In the genomic region with DNA sequence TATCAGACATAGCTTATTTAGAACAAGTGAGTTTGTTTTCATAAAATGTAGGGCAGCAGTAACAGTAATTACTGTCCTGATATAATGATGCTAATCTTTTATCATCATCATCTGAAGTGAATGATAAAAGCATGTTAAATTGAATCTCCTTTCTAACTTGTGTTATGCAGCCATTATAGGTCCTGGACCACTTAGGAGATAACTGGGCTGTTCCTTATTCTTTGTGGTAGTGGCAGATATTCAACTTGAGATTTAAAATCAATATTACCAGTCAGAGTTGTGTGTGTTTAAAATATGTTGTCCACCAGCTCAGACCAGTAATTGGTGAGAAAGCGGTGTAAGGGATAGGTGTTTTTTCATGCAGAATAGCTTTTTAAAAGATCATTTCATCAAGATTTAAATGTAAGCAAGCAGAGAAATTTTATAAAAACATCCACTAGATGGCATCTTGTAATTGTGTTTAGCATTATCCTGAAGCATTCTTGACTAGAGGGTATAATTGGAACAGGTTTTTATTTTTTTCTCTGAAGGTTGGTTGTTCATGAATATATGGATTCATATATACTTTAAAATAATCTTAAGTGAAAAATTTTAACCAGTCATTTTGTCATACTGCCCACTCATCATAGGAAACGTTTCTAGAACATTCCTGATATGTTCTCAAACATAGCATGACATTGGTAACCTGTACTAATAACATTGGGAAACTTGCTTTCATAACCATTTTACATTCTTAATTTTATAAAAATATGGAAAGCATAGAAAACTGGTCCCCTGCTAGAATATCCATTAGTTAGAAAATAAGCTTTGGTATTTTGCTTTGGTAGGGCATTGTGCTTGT, we compare ENCODE assay signal across 8 cellular contexts.
DNase-seq lines count a peak whose midpoint lies in the region; ATAC-seq and TF ChIP-seq lines count a peak whose summit lies in the region.

No MANE protein-coding gene starts in this region.

- TF ChIP-seq CTCF in astrocyte of the cerebellum (IDR thresholded peaks at IDR 0.05; ENCODE audit: low read depth, low read length, missing control alignments) (peak; percentile 20), liver (IDR thresholded peaks at IDR 0.05; ENCODE audit: low read depth, low read length, missing input control) (peak; percentile 44)

- no peaks in the 10 kb centered on the region for H3K9me3 ChIP-seq in liver (ENCODE audit: control insufficient read depth in 4 of 4, low read length in 3 of 4)

- H3K27me3 ChIP-seq in liver (ENCODE audit: control insufficient read depth in 4 of 4, insufficient read depth in 4 of 4, low read length in 3 of 4) = no peaks in the 10 kb centered on the region

- no peak overlapping the region for H3K9ac ChIP-seq in liver (ENCODE audit: low read depth in 1 of 2, low read length in 2 of 2)

- H3K27ac ChIP-seq in liver (ENCODE audit: low read depth in 1 of 2, low read length in 2 of 2) = no peak overlapping the region

- no peaks in the 10 kb centered on the region for H3K4me1 ChIP-seq in liver (ENCODE audit: control insufficient read depth in 4 of 4, insufficient read depth in 4 of 4, low read length in 3 of 4)

- H3K36me3 ChIP-seq in liver (ENCODE audit: control insufficient read depth in 4 of 4, insufficient read depth in 3 of 4, low read depth in 1 of 4, low read length in 3 of 4) = no peaks in the 10 kb centered on the region

- in situ Hi-C loops in astrocyte of the cerebellum (cut with HindIII; ENCODE audit: low sequenced_read_pairs) = loop anchor here (5.0 to 10.0 kb wide), 2 partner anchors 68 to 79 kb away; no protein-coding TSS in a partner anchor

- peak; percentile 52 for DNase-seq in SIG-M5 treated with dmso at 0.1 percent for 504 hours (lab: John Stamatoyannopoulos, UW; ENCODE audit: unreplicated experiment)
- no peak for DNase-seq in SIG-M5 (lab: John Stamatoyannopoulos, UW)
- peak; percentile 27 for DNase-seq in NCI-H2081 treated with DMSO at 0.1 percent for 48 hours (lab: John Stamatoyannopoulos, UW)
- no peak for DNase-seq in astrocyte of the cerebellum (ENCODE audit: low read depth)
- DNase-seq in hepatic stellate cell (ENCODE audit: low spot score) = no peak

- 66% methylated on average over 2 of the region's 2 CpGs for WGBS in liver

- no peak overlapping the region for H3K4me3 ChIP-seq in astrocyte of the cerebellum (ENCODE audit: low read depth, low read length)
- no peak overlapping the region for H3K4me3 ChIP-seq in liver (ENCODE audit: low read depth in 1 of 3, low read length in 3 of 3)

- ATAC-seq in HG03457 (IDR thresholded peaks at IDR 0.05; ENCODE audit: unreplicated experiment) = no peak
- ATAC-seq in HG02852 (IDR thresholded peaks at IDR 0.05; ENCODE audit: unreplicated experiment) = no peak

- peak; percentile 72 to 77 for TF ChIP-seq RAD21 in liver (IDR thresholded peaks at IDR 0.05)

TF ChIP-seq in liver, 16 proteins besides CTCF, POLR2A, EP300 and RAD21:
- TF ChIP-seq SP1 (IDR thresholded peaks at IDR 0.05) = no peak

Comparison
In these comparisons a context has a peak if more than half of its experiments do, and no peak if none do; other contexts are left out.
1. DNase-seq: peak in SIG-M5 treated with dmso at 0.1 percent for 504 hours (single experiment) and NCI-H2081 treated with DMSO at 0.1 percent for 48 hours (single experiment); none in SIG-M5 (single experiment), astrocyte of the cerebellum (single experiment) and hepatic stellate cell (single experiment).